In the genomic region with DNA sequence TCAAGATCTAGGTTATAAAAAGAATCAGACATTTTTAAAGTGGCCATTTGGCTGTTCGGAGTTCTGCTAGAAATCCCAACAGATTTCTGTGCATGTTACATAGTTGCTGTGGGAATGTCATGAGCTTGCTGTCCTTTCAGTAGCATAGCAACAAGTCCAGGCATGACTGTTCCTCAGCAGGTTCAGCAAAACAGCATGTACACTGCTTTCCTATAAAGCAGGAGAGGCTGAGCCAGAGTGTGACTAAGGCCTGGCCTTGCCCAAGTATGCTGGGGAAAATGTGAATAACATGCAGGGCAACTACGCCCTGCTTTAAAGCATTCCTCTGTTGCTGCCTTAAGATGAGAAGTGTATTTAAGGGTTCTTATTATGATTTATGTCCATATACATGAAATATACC, we compare ENCODE assay signal across 1 cellular context.
TF ChIP-seq lines count a peak whose summit lies in the region.

No MANE protein-coding gene starts in this region.

TF ChIP-seq in GM23338, 12 proteins besides CTCF, POLR2A, EP300 and RAD21:
- TF ChIP-seq, protein P1, sequence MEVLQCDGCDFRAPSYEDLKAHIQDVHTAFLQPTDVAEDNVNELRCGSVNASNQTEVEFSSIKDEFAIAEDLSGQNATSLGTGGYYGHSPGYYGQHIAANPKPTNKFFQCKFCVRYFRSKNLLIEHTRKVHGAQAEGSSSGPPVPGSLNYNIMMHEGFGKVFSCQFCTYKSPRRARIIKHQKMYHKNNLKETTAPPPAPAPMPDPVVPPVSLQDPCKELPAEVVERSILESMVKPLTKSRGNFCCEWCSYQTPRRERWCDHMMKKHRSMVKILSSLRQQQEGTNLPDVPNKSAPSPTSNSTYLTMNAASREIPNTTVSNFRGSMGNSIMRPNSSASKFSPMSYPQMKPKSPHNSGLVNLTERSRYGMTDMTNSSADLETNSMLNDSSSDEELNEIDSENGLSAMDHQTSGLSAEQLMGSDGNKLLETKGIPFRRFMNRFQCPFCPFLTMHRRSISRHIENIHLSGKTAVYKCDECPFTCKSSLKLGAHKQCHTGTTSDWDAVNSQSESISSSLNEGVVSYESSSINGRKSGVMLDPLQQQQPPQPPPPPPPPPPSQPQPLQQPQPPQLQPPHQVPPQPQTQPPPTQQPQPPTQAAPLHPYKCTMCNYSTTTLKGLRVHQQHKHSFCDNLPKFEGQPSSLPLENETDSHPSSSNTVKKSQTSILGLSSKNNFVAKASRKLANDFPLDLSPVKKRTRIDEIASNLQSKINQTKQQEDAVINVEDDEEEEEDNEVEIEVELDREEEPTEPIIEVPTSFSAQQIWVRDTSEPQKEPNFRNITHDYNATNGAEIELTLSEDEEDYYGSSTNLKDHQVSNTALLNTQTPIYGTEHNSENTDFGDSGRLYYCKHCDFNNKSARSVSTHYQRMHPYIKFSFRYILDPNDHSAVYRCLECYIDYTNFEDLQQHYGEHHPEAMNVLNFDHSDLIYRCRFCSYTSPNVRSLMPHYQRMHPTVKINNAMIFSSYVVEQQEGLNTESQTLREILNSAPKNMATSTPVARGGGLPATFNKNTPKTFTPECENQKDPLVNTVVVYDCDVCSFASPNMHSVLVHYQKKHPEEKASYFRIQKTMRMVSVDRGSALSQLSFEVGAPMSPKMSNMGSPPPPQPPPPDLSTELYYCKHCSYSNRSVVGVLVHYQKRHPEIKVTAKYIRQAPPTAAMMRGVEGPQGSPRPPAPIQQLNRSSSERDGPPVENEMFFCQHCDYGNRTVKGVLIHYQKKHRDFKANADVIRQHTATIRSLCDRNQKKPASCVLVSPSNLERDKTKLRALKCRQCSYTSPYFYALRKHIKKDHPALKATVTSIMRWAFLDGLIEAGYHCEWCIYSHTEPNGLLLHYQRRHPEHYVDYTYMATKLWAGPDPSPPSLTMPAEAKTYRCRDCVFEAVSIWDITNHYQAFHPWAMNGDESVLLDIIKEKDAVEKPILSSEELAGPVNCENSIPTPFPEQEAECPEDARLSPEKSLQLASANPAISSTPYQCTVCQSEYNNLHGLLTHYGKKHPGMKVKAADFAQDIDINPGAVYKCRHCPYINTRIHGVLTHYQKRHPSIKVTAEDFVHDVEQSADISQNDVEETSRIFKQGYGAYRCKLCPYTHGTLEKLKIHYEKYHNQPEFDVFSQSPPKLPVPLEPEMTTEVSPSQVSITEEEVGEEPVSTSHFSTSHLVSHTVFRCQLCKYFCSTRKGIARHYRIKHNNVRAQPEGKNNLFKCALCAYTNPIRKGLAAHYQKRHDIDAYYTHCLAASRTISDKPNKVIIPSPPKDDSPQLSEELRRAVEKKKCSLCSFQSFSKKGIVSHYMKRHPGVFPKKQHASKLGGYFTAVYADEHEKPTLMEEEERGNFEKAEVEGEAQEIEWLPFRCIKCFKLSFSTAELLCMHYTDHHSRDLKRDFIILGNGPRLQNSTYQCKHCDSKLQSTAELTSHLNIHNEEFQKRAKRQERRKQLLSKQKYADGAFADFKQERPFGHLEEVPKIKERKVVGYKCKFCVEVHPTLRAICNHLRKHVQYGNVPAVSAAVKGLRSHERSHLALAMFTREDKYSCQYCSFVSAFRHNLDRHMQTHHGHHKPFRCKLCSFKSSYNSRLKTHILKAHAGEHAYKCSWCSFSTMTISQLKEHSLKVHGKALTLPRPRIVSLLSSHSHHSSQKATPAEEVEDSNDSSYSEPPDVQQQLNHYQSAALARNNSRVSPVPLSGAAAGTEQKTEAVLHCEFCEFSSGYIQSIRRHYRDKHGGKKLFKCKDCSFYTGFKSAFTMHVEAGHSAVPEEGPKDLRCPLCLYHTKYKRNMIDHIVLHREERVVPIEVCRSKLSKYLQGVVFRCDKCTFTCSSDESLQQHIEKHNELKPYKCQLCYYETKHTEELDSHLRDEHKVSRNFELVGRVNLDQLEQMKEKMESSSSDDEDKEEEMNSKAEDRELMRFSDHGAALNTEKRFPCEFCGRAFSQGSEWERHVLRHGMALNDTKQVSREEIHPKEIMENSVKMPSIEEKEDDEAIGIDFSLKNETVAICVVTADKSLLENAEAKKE (CRISPR knock-in tag; IDR thresholded peaks at IDR 0.05) = no peak
- no peak for TF ChIP-seq CREB1 (CRISPR knock-in tag; IDR thresholded peaks at IDR 0.05; ENCODE audit: low read depth)
